Comparison of ENCODE assay signal across 33 cellular contexts in the genomic region with DNA sequence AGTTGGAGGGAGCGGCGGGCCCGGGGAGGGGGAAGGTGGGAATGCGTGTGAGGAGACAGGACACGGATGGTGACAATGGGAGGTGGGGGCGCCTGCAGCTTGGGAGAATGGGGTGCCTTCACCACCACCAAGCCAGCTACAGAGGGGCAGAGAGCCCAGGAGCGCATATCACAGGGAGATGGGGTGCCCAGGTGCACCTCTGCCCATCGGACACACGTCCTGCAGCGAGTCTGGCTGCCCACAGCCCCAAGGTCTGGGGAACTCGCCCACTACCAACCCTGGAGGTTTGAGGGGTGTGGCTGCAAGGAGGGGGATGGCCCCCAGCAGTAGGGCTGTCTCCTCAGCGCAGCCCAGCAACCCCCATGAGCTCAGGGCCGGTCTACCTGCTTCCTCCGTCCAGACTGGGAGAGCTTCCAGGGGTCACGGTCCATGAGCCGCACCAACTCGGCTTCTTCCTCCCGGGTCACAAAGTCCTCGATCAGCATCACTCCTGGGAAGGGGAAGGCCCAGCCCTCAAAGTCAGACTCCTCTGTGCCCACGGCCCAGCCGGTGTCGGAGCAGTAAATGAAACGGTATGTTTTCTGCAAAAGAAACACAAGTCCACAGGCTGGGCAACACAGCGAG.
"Had no signal": no experiment of that assay in that cellular context is flagged by ENCODE, and none has a peak within 500 bp of the region (broad histone marks: within the 10 kb centered on the region; RNA-seq: fewer than 3 reads in every experiment).

No MANE protein-coding gene starts in this region.

- H3K9me3 ChIP-seq: adrenal gland, body of pancreas, breast epithelium, Peyer's patch had no signal

- H3K4me3 ChIP-seq: adrenal gland, body of pancreas, breast epithelium, Peyer's patch had no signal

- H3K27me3 ChIP-seq: adrenal gland, body of pancreas, breast epithelium, Peyer's patch had no signal

- H3K36me3 ChIP-seq: breast epithelium had no signal

- H3K27ac ChIP-seq: adrenal gland, body of pancreas, breast epithelium, Peyer's patch, VCaP had no signal

- DNase-seq: activated B cell treated with CpG ODN at 0.5 μM for 24 hours; activated CD4-positive, alpha-beta memory T cell treated with anti-CD3 and anti-CD28 coated beads for 36 hours; activated CD4-positive, alpha-beta T cell treated with anti-CD3 and anti-CD28 coated beads for 4 hours; activated CD4-positive, alpha-beta T cell treated with anti-CD3 and anti-CD28 coated beads, Interleukin-2, amount 50 U/mL, for 1 hour; activated CD4-positive, CD25-positive, alpha-beta regulatory T cell treated with anti-CD3 and anti-CD28 coated beads, Interleukin-2, amount 50 U/mL, for 72 hours; activated CD8-positive, alpha-beta memory T cell treated with anti-CD3 and anti-CD28 coated beads, Interleukin-2, amount 50 U/mL, for 4 hours; activated gamma-delta T cell treated with Interleukin-2 at 50 U/mL for 16 hours; activated naive CD4-positive, alpha-beta T cell treated with anti-CD3 and anti-CD28 coated beads for 36 hours; activated T-cell treated with anti-CD3 and anti-CD28 coated beads for 4 hours; activated T-cell treated with anti-CD3 and anti-CD28 coated beads, Interleukin-2, amount 50 U/mL, for 72 hours; adrenal gland; body of pancreas; Karpas-422; NCI-H1105; NCI-H1417 treated with DMSO at 0.1 percent for 48 hours; NCI-H187 treated with DMSO at 0.1 percent for 48 hours; NCI-H2081 treated with DMSO at 0.1 percent for 48 hours; NCI-H345; NCI-H524 treated with DMSO at 0.1 percent for 48 hours; NK-92 treated with Interleukin-12 subunit alpha and Interleukin-12 subunit beta, amount 100 ng/mL, for 24 hours; PC-3; Peyer's patch; RPMI8226; SIG-M5; T-cell; T-helper 17 cell had no signal

- ATAC-seq: activated naive CD4-positive, alpha-beta T cell treated with anti-CD3 and anti-CD28 coated beads, Interleukin-2, amount 50 U/mL, for 72 hours; activated T-cell treated with anti-CD3 and anti-CD28 coated beads, Interleukin-2, amount 50 U/mL, for 72 hours; activated T-helper 17 cell treated with anti-CD3 and anti-CD28 coated beads, Interleukin-2, amount 50 U/mL, for 72 hours; body of pancreas; PC-3; Right ventricle myocardium inferior; SK-N-SH treated with all-trans-retinoic acid at 6 μM for 48 hours; T-cell; T-helper 17 cell had no signal

- FAIRE-seq: astrocyte had no signal
